Comparison of ENCODE assay signal across 16 cellular contexts in genomic region chr5:116472274-116472673, GRCh38.
DNase-seq lines count a peak whose midpoint lies in the region; ATAC-seq and TF ChIP-seq lines count a peak whose summit lies in the region.
"Had no signal": no experiment of that assay in that cellular context is flagged by ENCODE, and none has a peak within 500 bp of the region (broad histone marks: within the 10 kb centered on the region; RNA-seq: fewer than 3 reads in every experiment).

No MANE protein-coding gene starts in this region.

- no peak for TF ChIP-seq POLR2A in upper lobe of left lung (IDR thresholded peaks at IDR 0.05)

- H3K9me3 ChIP-seq in RWPE2 (ENCODE audit: severe bottlenecking) = peaks cover 7% of the 10 kb centered on the region
- H3K9me3 ChIP-seq in upper lobe of left lung = peaks cover 0 to 13% (median 10%) of the 10 kb centered on the region in 4 donors

- H3K4me1 ChIP-seq in RWPE2 (ENCODE audit: insufficient read depth, poor library complexity, severe bottlenecking) = no peaks in the 10 kb centered on the region
- no peaks in the 10 kb centered on the region for H3K4me1 ChIP-seq in foreskin keratinocyte
- peaks cover 0 to 3% (median 0%) of the 10 kb centered on the region in 4 donors for H3K4me1 ChIP-seq in upper lobe of left lung
- H3K4me1 ChIP-seq: SJCRH30 had no signal

- H3K36me3 ChIP-seq in RWPE2 (ENCODE audit: low read depth) (no peaks in the 10 kb centered on the region; the same call in 1 of the 2 replicates), upper lobe of left lung (peaks cover 0 to 19% (median 9%) of the 10 kb centered on the region in 4 donors)

- TF ChIP-seq CTCF in RWPE2 (IDR thresholded peaks at IDR 0.05; ENCODE audit: poor library complexity, severe bottlenecking) = peak; percentile 5
- TF ChIP-seq CTCF in foreskin keratinocyte (conservative IDR thresholded peaks at IDR 0.05) = peak; percentile 29
- no peak for TF ChIP-seq CTCF in upper lobe of left lung (IDR thresholded peaks at IDR 0.05)

- H3K27ac ChIP-seq in RWPE2 (ENCODE audit: poor library complexity, severe bottlenecking) (no peak overlapping the region), foreskin keratinocyte (no peak overlapping the region), upper lobe of left lung (peak overlapping the region; percentile 24 to 85 (median 38))
- H3K27ac ChIP-seq: SJCRH30 had no signal

- H3K4me3 ChIP-seq in RWPE2 (ENCODE audit: severe bottlenecking) (no peak overlapping the region), upper lobe of left lung (no peak overlapping the region)
- H3K4me3 ChIP-seq: SJCRH30 had no signal

- ATAC-seq in RWPE2 (ENCODE audit: low read depth) = no peak
- no peak for ATAC-seq in foreskin keratinocyte
- no peak for ATAC-seq in upper lobe of left lung (ENCODE audit: low FRiP score in 2 of 2)
- no peak for ATAC-seq in HG03280 (IDR thresholded peaks at IDR 0.05; ENCODE audit: unreplicated experiment)
- ATAC-seq in GM18858 (IDR thresholded peaks at IDR 0.05; ENCODE audit: unreplicated experiment) = no peak

- DNase-seq in NCI-H82 (lab: John Stamatoyannopoulos, UW) (peak; percentile 4), NCI-H82 treated with DMSO at 0.1 percent for 48 hours (lab: John Stamatoyannopoulos, UW; ENCODE audit: unreplicated experiment) (no peak), RWPE2 (ENCODE audit: low spot score) (no peak), foreskin keratinocyte (no peak), upper lobe of left lung (no peak)
- DNase-seq in stimulated activated CD4-positive, alpha-beta T cell treated with anti-CD3 and anti-CD28 coated beads, Interleukin-4, amount 100 ng/mL, for 1 hour = no peak
- DNase-seq: C1 segment of cervical spinal cord, DMS53, NCI-H1105 treated with DMSO at 0.1 percent for 48 hours, NCI-H187, NCI-H446, NCI-H748 treated with DMSO at 0.1 percent for 48 hours, RPMI8226, SJCRH30 had no signal

- peaks cover 6% of the 10 kb centered on the region for H3K27me3 ChIP-seq in RWPE2 (ENCODE audit: insufficient read depth, poor library complexity, severe bottlenecking)
- no peaks in the 10 kb centered on the region for H3K27me3 ChIP-seq in foreskin keratinocyte
- H3K27me3 ChIP-seq in upper lobe of left lung = no peaks in the 10 kb centered on the region
- H3K27me3 ChIP-seq: SJCRH30 had no signal

- 74 to 77% methylated on average over 3 of the region's 3 CpGs for WGBS in upper lobe of left lung, 2 donors

- TF ChIP-seq EP300 in upper lobe of left lung (IDR thresholded peaks at IDR 0.05) = no peak

Comparison
In these comparisons a context has a peak if more than half of its experiments do, and no peak if none do; other contexts are left out.
1. H3K27ac ChIP-seq: peak in upper lobe of left lung (4 of 4); none in RWPE2 (single experiment) and foreskin keratinocyte (single experiment).
2. CTCF ChIP-seq: peak in RWPE2 (single experiment) and foreskin keratinocyte (single experiment); none in upper lobe of left lung (0 of 6).